7 cellular contexts compared by ENCODE assay signal in genomic region chr12:48998497-48999353, GRCh38. TPM values are rescaled to one million over a fixed set of nuclear protein-coding genes. Genes with fewer than 3 reads are reported as not detected.
DNase-seq lines count a peak whose midpoint lies in the region; ATAC-seq and TF ChIP-seq lines count a peak whose summit lies in the region.
"Had no signal": no experiment of that assay in that cellular context is flagged by ENCODE, and none has a peak within 500 bp of the region (broad histone marks: within the 10 kb centered on the region; RNA-seq: fewer than 3 reads in every experiment).

No MANE protein-coding gene starts in this region.

- intact Hi-C loops in activated B cell treated with CpG ODN at 0.5 μM for 24 hours (cut with micrococcal nuclease), result loop anchor here (1.0 to 10.0 kb wide), 3 partner anchors 62 to 346 kb away; partner anchors contain the start of genes DNAJC22 and KMT2D

- H3K36me3 Mint-ChIP-seq in activated B cell treated with CpG ODN at 0.5 μM for 24 hours (ENCODE audit: low read depth) (peaks cover 26% of the 10 kb centered on the region), immature natural killer cell (peaks cover 24 to 36% (median 25%) of the 10 kb centered on the region in 3 donors)

- H3K27me3 Mint-ChIP-seq in activated B cell treated with CpG ODN at 0.5 μM for 24 hours, result peaks cover 21% of the 10 kb centered on the region
- peaks cover 26 to 29% (median 28%) of the 10 kb centered on the region in 3 donors for H3K27me3 Mint-ChIP-seq in immature natural killer cell (ENCODE audit: low read depth in 3 of 3)

- POLR2A ChIA-PET in activated B cell treated with CpG ODN at 0.5 μM for 24 hours (lab: Charles Lee), result interaction anchor here (0.6 to 4.0 kb wide), 12 partner anchors 19 to 624 kb away, joined by 3 to 24 read pairs (median 6); partner anchors contain the start of genes ARF3, DDX23, KANSL2 and KMT2D

- H3K4me3 Mint-ChIP-seq in activated B cell treated with CpG ODN at 0.5 μM for 24 hours, result peak overlapping the region; percentile 72
- peak overlapping the region; percentile 69 to 83 (median 76) for H3K4me3 Mint-ChIP-seq in immature natural killer cell

- CTCF ChIA-PET in activated B cell treated with CpG ODN at 0.5 μM for 24 hours (lab: Charles Lee), result interaction anchor here (0.9 to 4.5 kb wide), 10 partner anchors 11 to 146 kb away, joined by 3 to 26 read pairs (median 16); partner anchors contain the start of genes ARF3, FKBP11 and WNT1

- no peak overlapping the region for H3K27ac Mint-ChIP-seq in activated B cell treated with CpG ODN at 0.5 μM for 24 hours
- H3K27ac Mint-ChIP-seq in immature natural killer cell, result peak overlapping the region in 2 of 6 donors; percentile 17 to 44

- H3K4me1 Mint-ChIP-seq in activated B cell treated with CpG ODN at 0.5 μM for 24 hours (peaks cover 43% of the 10 kb centered on the region), immature natural killer cell (peaks cover 32 to 35% of the 10 kb centered on the region in 2 donors)

- no peak for TF ChIP-seq CTCF in activated B cell treated with CpG ODN at 0.5 μM for 24 hours (IDR thresholded peaks at IDR 0.05)

- H3K9me3 Mint-ChIP-seq in activated B cell treated with CpG ODN at 0.5 μM for 24 hours, result no peaks in the 10 kb centered on the region
- H3K9me3 Mint-ChIP-seq in immature natural killer cell, result no peaks in the 10 kb centered on the region

- DNase-seq in activated CD8-positive, alpha-beta memory T cell treated with anti-CD3 and anti-CD28 coated beads for 24 hours, result peak; percentile 74
- DNase-seq in activated CD8-positive, alpha-beta memory T cell treated with anti-CD3 and anti-CD28 coated beads, Interleukin-2, amount 50 U/mL, for 48 hours, result no peak
- DNase-seq in activated B cell treated with CpG ODN at 0.5 μM for 24 hours (no peak), immature natural killer cell (peak in 2 of 3 donors; percentile 27 to 28), NCI-H345 treated with DMSO at 0.1 percent for 48 hours (lab: John Stamatoyannopoulos, UW; ENCODE audit: unreplicated experiment) (no peak)

- ATAC-seq in activated B cell treated with CpG ODN at 0.5 μM for 24 hours (ENCODE audit: low read depth) (peak; percentile 5), GM18861 (IDR thresholded peaks at IDR 0.05; ENCODE audit: unreplicated experiment) (no peak)

RNA-seq across cellular contexts. Expression of gene DDN, which starts 0.5 kb away (rescaled TPM):
- 0.20 and 0.44 TPM in 2 replicates for total RNA-seq in activated B cell treated with CpG ODN at 0.5 μM for 24 hours
- polyA plus RNA-seq in immature natural killer cell, result not detected

RNA-seq across cellular contexts. Expression of gene PRKAG1, which starts 19.9 kb away (rescaled TPM):
- 55.3 and 70.5 TPM in 2 replicates for total RNA-seq in activated B cell treated with CpG ODN at 0.5 μM for 24 hours
- 10 to 100 TPM; 58.5 to 75.3 (median 69.1) TPM for polyA plus RNA-seq in immature natural killer cell

RNA-seq across cellular contexts. Expression of gene WNT1, which starts 20.6 kb away (rescaled TPM):
- not detected in 2 replicates for total RNA-seq in activated B cell treated with CpG ODN at 0.5 μM for 24 hours
- polyA plus RNA-seq in immature natural killer cell, result 1 to 10 TPM in 1 of 3 donors, under 1 TPM in 1, not detected in 1; 0.86 to 1.2 TPM
- total RNA-seq: myocyte had no signal

RNA-seq across cellular contexts. Expression of gene WNT10B, which starts 27.2 kb away (rescaled TPM):
- total RNA-seq in activated B cell treated with CpG ODN at 0.5 μM for 24 hours, result 0.22 TPM in 1 of 2 replicates, not detected in the other
- polyA plus RNA-seq in immature natural killer cell, result under 1 TPM in 2 of 3 donors, not detected in 1; 0.45 to 0.68 TPM

RNA-seq across cellular contexts. Expression of gene ARF3, which starts 41.4 kb away (rescaled TPM):
- 113 and 119 TPM in 2 replicates for total RNA-seq in activated B cell treated with CpG ODN at 0.5 μM for 24 hours
- polyA plus RNA-seq in immature natural killer cell, result 10 to 100 TPM; 31.2 to 40.7 (median 37.2) TPM

Comparison
In these comparisons a context has a peak if more than half of its experiments do, and no peak if none do; other contexts are left out.
1. DNase-seq: peak in activated CD8-positive, alpha-beta memory T cell treated with anti-CD3 and anti-CD28 coated beads for 24 hours (single experiment) and immature natural killer cell (2 of 3); none in activated CD8-positive, alpha-beta memory T cell treated with anti-CD3 and anti-CD28 coated beads, Interleukin-2, amount 50 U/mL, for 48 hours (single experiment), activated B cell treated with CpG ODN at 0.5 μM for 24 hours (single experiment) and NCI-H345 treated with DMSO at 0.1 percent for 48 hours (single experiment).